ENCODE assay signal across 17 cellular contexts in the genomic region with DNA sequence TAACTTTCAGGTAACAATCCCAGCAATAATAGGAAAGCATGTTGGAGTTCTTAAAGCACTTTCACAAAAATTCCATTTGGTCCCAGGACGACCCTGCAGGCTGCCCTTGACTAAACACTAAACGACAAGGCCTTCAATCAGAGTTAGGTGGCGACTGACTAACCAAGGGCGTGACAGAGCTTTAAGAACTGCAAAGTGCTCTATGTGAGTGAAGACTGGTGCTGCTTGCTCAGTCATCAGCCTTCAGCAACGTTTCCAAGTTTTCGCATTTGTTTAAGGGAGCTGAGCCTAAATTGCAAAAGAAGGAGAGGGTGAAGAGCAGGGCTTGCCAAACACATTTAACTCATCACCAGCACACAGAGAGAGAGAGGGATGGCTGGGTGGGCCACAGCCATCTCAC.
"Had no signal": no experiment of that assay in that cellular context is flagged by ENCODE, and none has a peak within 500 bp of the region (broad histone marks: within the 10 kb centered on the region; RNA-seq: fewer than 3 reads in every experiment).

No MANE protein-coding gene starts in this region.

- H3K9me3 Mint-ChIP-seq: activated T-cell treated with anti-CD3 and anti-CD28 coated beads, Interleukin-2, amount 50 U/mL, for 24 hours; endodermal cell; nephron progenitor cell; stimulated activated naive CD8-positive, alpha-beta T cell treated with anti-CD3 and anti-CD28 coated beads, Interleukin-15, Interleukin-2, amounts not matched to agents 100 ng/mL and 50 ng/mL, for 24 hours had no signal

- H3K4me3 Mint-ChIP-seq: activated naive CD8-positive, alpha-beta T cell; activated T-cell treated with anti-CD3 and anti-CD28 coated beads, Interleukin-2, amount 50 U/mL, for 24 hours; endodermal cell; nephron progenitor cell; stimulated activated naive CD8-positive, alpha-beta T cell treated with anti-CD3 and anti-CD28 coated beads, Interleukin-15, Interleukin-2, amounts not matched to agents 100 ng/mL and 50 ng/mL, for 24 hours had no signal

- H3K36me3 ChIP-seq: brain microvascular endothelial cell, esophagus muscularis mucosa had no signal

- FAIRE-seq: TTC549 had no signal

- ATAC-seq: left colon, psoas muscle had no signal

- H3K36me3 Mint-ChIP-seq: activated naive CD8-positive, alpha-beta T cell had no signal

- H3K27ac Mint-ChIP-seq: activated naive CD8-positive, alpha-beta T cell; activated T-cell treated with anti-CD3 and anti-CD28 coated beads, Interleukin-2, amount 50 U/mL, for 24 hours; endodermal cell; stimulated activated naive CD8-positive, alpha-beta T cell treated with anti-CD3 and anti-CD28 coated beads, Interleukin-15, Interleukin-2, amounts not matched to agents 100 ng/mL and 50 ng/mL, for 24 hours had no signal

- H3K27ac ChIP-seq: brain microvascular endothelial cell, esophagus muscularis mucosa, psoas muscle had no signal

- H3K9me3 ChIP-seq: esophagus muscularis mucosa, psoas muscle had no signal

- H3K4me1 ChIP-seq: psoas muscle had no signal

- H3K4me3 ChIP-seq: esophagus muscularis mucosa, psoas muscle had no signal

- H3K27me3 ChIP-seq: brain microvascular endothelial cell, esophagus muscularis mucosa had no signal

- DNase-seq: activated gamma-delta T cell; activated T-cell treated with anti-CD3 and anti-CD28 coated beads, Interleukin-2, amount 50 U/mL, for 24 hours; amygdala; brain microvascular endothelial cell; endodermal cell; hippocampal formation; left colon; nephron progenitor cell; psoas muscle; stimulated activated CD4-positive, alpha-beta T cell treated with anti-CD3 and anti-CD28 coated beads, Interleukin-12 subunit alpha, Interleukin-12 subunit beta, amount 100 ng/mL, for 4 hours; stimulated activated CD4-positive, alpha-beta T cell treated with anti-CD3 and anti-CD28 coated beads, Interleukin-4, amount 100 ng/mL, for 1 hour; stimulated activated CD8-positive, alpha-beta memory T cell treated with anti-CD3 and anti-CD28 coated beads, Interleukin-4, amount 100 ng/mL, for 48 hours; T-helper 2 cell had no signal

- H3K4me1 Mint-ChIP-seq: endodermal cell had no signal
